9 cellular contexts compared by ENCODE assay signal in genomic region chr6:22036267-22036666, GRCh38.
DNase-seq lines count a peak whose midpoint lies in the region; ATAC-seq and TF ChIP-seq lines count a peak whose summit lies in the region.
"Had no signal": no experiment of that assay in that cellular context is flagged by ENCODE, and none has a peak within 500 bp of the region (broad histone marks: within the 10 kb centered on the region; RNA-seq: fewer than 3 reads in every experiment).

No MANE protein-coding gene starts in this region.

- H3K4me1 ChIP-seq in suprapubic skin (no peaks in the 10 kb centered on the region), gastrocnemius medialis (no peaks in the 10 kb centered on the region)

- H3K27ac ChIP-seq in suprapubic skin: no peak overlapping the region
- H3K27ac ChIP-seq in gastrocnemius medialis: no peak overlapping the region

- H3K36me3 Mint-ChIP-seq in nephron progenitor cell (ENCODE audit: low read depth): peaks cover 78% of the 10 kb centered on the region

- DNase-seq in SK-N-DZ (ENCODE audit: low spot score) (peak; percentile 40), nephron progenitor cell (peak; percentile 33), suprapubic skin (ENCODE audit: low spot score in 2 of 2) (no peak), putamen (ENCODE audit: low spot score) (no peak), gastrocnemius medialis (no peak)
- DNase-seq in activated naive CD4-positive, alpha-beta T cell treated with anti-CD3 and anti-CD28 coated beads, Interleukin-2, amount 50 U/mL, for 16 hours: no peak
- DNase-seq: activated CD4-positive, CD25-positive, alpha-beta regulatory T cell treated with anti-CD3 and anti-CD28 coated beads, Interleukin-2, amount 50 U/mL, for 72 hours had no signal

- H3K4me3 ChIP-seq in suprapubic skin (no peak overlapping the region), gastrocnemius medialis (no peak overlapping the region)

- H3K27me3 ChIP-seq in suprapubic skin: no peaks in the 10 kb centered on the region
- no peaks in the 10 kb centered on the region for H3K27me3 ChIP-seq in gastrocnemius medialis

- intact Hi-C loops in gastrocnemius medialis (cut with DNase I; ENCODE audit: low total_unique reads): no loop called here

- peaks cover 32% of the 10 kb centered on the region for H3K9me3 Mint-ChIP-seq in nephron progenitor cell

- H3K36me3 ChIP-seq in suprapubic skin (no peaks in the 10 kb centered on the region), gastrocnemius medialis (no peaks in the 10 kb centered on the region)

- H3K9me3 ChIP-seq in suprapubic skin (peaks cover 8% of the 10 kb centered on the region), gastrocnemius medialis (no peaks in the 10 kb centered on the region)

- 62% methylated on average over 7 of the region's 7 CpGs for WGBS in suprapubic skin

- H3K27me3 Mint-ChIP-seq in nephron progenitor cell (ENCODE audit: low read depth, poor library complexity): no peaks in the 10 kb centered on the region

- H3K4me1 Mint-ChIP-seq in nephron progenitor cell: peaks cover 34% of the 10 kb centered on the region

- peak overlapping the region; percentile 4 for H3K4me3 Mint-ChIP-seq in nephron progenitor cell

- H3K27ac Mint-ChIP-seq in nephron progenitor cell: peak overlapping the region; percentile 95

- ATAC-seq in GM18520 (IDR thresholded peaks at IDR 0.05; ENCODE audit: unreplicated experiment) (peak; percentile 65), HG03280 (IDR thresholded peaks at IDR 0.05; ENCODE audit: unreplicated experiment) (peak; percentile 78), gastrocnemius medialis (no peak)

- in situ Hi-C loops in gastrocnemius medialis (cut with MboI; ENCODE audit: low sequenced_read_pairs in 4 of 4): no loop called here

- TF ChIP-seq POLR2A in suprapubic skin (IDR thresholded peaks at IDR 0.05) (no peak), gastrocnemius medialis (IDR thresholded peaks at IDR 0.05) (no peak)

- TF ChIP-seq EP300 in suprapubic skin (IDR thresholded peaks at IDR 0.05): no peak

- TF ChIP-seq CTCF in nephron progenitor cell (IDR thresholded peaks at IDR 0.05) (no peak), suprapubic skin (IDR thresholded peaks at IDR 0.05) (no peak), gastrocnemius medialis (IDR thresholded peaks at IDR 0.05 in 4 of 5, conservative IDR thresholded peaks at IDR 0.05 in 1 of 5) (no peak)

Comparison
In these comparisons a context has a peak if more than half of its experiments do, and no peak if none do; other contexts are left out.
1. ATAC-seq: peak in GM18520 (single experiment) and HG03280 (single experiment); none in gastrocnemius medialis (0 of 2).
2. DNase-seq: peak in SK-N-DZ (single experiment) and nephron progenitor cell (single experiment); none in suprapubic skin (0 of 2), activated naive CD4-positive, alpha-beta T cell treated with anti-CD3 and anti-CD28 coated beads, Interleukin-2, amount 50 U/mL, for 16 hours (single experiment), putamen (single experiment) and gastrocnemius medialis (0 of 2).